Comparison of ENCODE assay signal across 17 cellular contexts in the genomic region with DNA sequence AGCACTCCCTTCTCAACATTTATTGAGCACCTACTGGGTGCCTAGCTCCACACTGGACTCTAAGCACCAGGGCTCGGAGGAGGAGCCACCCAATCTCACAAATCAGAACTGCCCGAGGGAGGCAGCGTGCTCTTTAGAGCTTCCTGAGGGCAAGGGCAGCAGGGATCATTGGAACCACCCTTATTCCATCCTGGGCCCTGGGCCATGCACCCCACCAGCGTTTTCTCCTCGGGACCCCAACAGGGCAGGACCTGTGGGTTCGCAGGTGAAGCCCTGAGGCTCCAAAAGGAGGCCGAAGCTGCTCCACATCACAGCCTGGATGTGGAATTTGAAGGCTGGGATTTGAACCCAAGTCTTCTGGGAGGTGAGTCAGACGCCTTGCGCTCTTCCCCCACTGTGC. TPM values are rescaled to one million over a fixed set of nuclear protein-coding genes. Genes with fewer than 3 reads are reported as not detected.
"Had no signal": no experiment of that assay in that cellular context is flagged by ENCODE, and none has a peak within 500 bp of the region (broad histone marks: within the 10 kb centered on the region; RNA-seq: fewer than 3 reads in every experiment).

No MANE protein-coding gene starts in this region.

- H3K36me3 Mint-ChIP-seq: stimulated activated naive B cell treated with anti-CD40 and anti-IgM and Interleukin-4, amounts not matched to agents 10 μg/mL and 1 μg/mL and 100 μg/mL, for 72 hours had no signal

- H3K27ac Mint-ChIP-seq: stimulated activated naive B cell treated with anti-CD40 and anti-IgM and Interleukin-4, amounts not matched to agents 10 μg/mL and 1 μg/mL and 100 μg/mL, for 72 hours; stimulated activated naive CD8-positive, alpha-beta T cell treated with anti-CD3 and anti-CD28 coated beads, Interleukin-15, amount 100 ng/mL, for 72 hours had no signal

- ATAC-seq: esophagus mucosa; heart left ventricle; left lobe of liver; mucosa of descending colon; stimulated activated naive B cell treated with anti-CD40 and anti-IgM and Interleukin-4, amounts not matched to agents 10 μg/mL and 1 μg/mL and 100 μg/mL, for 72 hours; stimulated activated naive CD8-positive, alpha-beta T cell treated with anti-CD3 and anti-CD28 coated beads, Interleukin-15, amount 100 ng/mL, for 72 hours had no signal

- H3K27ac ChIP-seq: heart left ventricle, right atrium auricular region, testis had no signal

- H3K36me3 ChIP-seq: heart left ventricle, right atrium auricular region, tibial nerve had no signal

- DNase-seq: effector memory CD4-positive, alpha-beta T cell; hippocampal formation; mammary epithelial cell; mucosa of descending colon; nephron progenitor cell; stimulated activated CD4-positive, alpha-beta T cell treated with anti-CD3 and anti-CD28 coated beads, Interleukin-2, amount 100 ng/mL, for 24 hours; stimulated activated CD4-positive, alpha-beta T cell treated with anti-CD3 and anti-CD28 coated beads, Interleukin-4, amount 100 ng/mL, for 4 hours; stimulated activated naive B cell treated with anti-CD40 and anti-IgM and Interleukin-4, amounts not matched to agents 10 μg/mL and 1 μg/mL and 100 μg/mL, for 72 hours; stimulated activated naive CD8-positive, alpha-beta T cell treated with anti-CD3 and anti-CD28 coated beads, Interleukin-15, amount 100 ng/mL, for 72 hours; testis had no signal

- H3K9me3 ChIP-seq: heart left ventricle, mucosa of descending colon, right atrium auricular region, testis, tibial nerve had no signal

- H3K27me3 ChIP-seq: heart left ventricle, right atrium auricular region, testis, tibial nerve had no signal

- H3K9me3 Mint-ChIP-seq: nephron progenitor cell had no signal

- H3K4me3 Mint-ChIP-seq: central memory CD8-positive, alpha-beta T cell; nephron progenitor cell; stimulated activated naive B cell treated with anti-CD40 and anti-IgM and Interleukin-4, amounts not matched to agents 10 μg/mL and 1 μg/mL and 100 μg/mL, for 72 hours; stimulated activated naive CD8-positive, alpha-beta T cell treated with anti-CD3 and anti-CD28 coated beads, Interleukin-15, amount 100 ng/mL, for 72 hours had no signal

- H3K27me3 Mint-ChIP-seq: stimulated activated naive CD8-positive, alpha-beta T cell treated with anti-CD3 and anti-CD28 coated beads, Interleukin-15, amount 100 ng/mL, for 72 hours had no signal

- H3K4me3 ChIP-seq: heart left ventricle, mucosa of descending colon, right atrium auricular region, testis, tibial nerve had no signal

RNA-seq across cellular contexts. Expression of a gene that starts 15.4 kb away (rescaled TPM):
- total RNA-seq: glomerular endothelial cell had no signal
- polyA plus RNA-seq: mammary epithelial cell had no signal
